In the genomic region with DNA sequence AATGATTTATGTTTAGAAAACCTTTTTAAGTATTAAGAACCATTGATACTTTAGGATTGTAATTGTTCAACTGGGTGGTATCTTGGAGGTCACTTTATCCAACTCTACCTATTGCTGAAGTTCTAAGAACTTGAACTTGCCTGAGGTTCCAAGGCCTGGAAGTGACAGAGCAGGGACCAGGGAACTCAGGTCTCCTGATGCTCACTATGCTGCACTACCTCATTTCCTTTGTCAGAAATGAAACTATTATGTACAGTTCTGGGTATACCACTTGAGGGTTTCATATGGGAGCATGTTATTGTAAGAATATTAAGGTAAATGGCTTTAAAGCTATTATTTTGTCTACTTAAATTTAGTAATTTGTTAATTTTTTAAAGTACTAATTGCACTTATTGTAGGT, we compare ENCODE assay signal across 1 cellular context.
TF ChIP-seq lines count a peak whose summit lies in the region.

No MANE protein-coding gene starts in this region.

TF ChIP-seq in A549, 52 proteins besides CTCF, POLR2A, EP300 and RAD21 (continued from another document):
- TF ChIP-seq, protein P1, sequence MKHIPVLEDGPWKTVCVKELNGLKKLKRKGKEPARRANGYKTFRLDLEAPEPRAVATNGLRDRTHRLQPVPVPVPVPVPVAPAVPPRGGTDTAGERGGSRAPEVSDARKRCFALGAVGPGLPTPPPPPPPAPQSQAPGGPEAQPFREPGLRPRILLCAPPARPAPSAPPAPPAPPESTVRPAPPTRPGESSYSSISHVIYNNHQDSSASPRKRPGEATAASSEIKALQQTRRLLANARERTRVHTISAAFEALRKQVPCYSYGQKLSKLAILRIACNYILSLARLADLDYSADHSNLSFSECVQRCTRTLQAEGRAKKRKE (CRISPR knock-in tag; IDR thresholded peaks at IDR 0.05; ENCODE audit: low read depth) = no peak
- TF ChIP-seq, protein P2, sequence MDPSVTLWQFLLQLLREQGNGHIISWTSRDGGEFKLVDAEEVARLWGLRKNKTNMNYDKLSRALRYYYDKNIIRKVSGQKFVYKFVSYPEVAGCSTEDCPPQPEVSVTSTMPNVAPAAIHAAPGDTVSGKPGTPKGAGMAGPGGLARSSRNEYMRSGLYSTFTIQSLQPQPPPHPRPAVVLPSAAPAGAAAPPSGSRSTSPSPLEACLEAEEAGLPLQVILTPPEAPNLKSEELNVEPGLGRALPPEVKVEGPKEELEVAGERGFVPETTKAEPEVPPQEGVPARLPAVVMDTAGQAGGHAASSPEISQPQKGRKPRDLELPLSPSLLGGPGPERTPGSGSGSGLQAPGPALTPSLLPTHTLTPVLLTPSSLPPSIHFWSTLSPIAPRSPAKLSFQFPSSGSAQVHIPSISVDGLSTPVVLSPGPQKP (IDR thresholded peaks at IDR 0.05; ENCODE audit: low read depth, low read length) = no peak
- no peak for TF ChIP-seq MAX (IDR thresholded peaks at IDR 0.05)
- no peak for TF ChIP-seq JUN (IDR thresholded peaks at IDR 0.05)
